Comparison of ENCODE assay signal across 9 cellular contexts in genomic region chr3:165206454-165207266, GRCh38. TPM values are rescaled to one million over a fixed set of nuclear protein-coding genes. Genes with fewer than 3 reads are reported as not detected.
DNase-seq lines count a peak whose midpoint lies in the region; ATAC-seq and TF ChIP-seq lines count a peak whose summit lies in the region.
"Had no signal": no experiment of that assay in that cellular context is flagged by ENCODE, and none has a peak within 500 bp of the region (broad histone marks: within the 10 kb centered on the region; RNA-seq: fewer than 3 reads in every experiment).

No MANE protein-coding gene starts in this region.

- H3K9me3 ChIP-seq in cardiac muscle cell (ENCODE audit: low read depth) = no peaks in the 10 kb centered on the region

- DNase-seq in GDM1 (lab: John Stamatoyannopoulos, UW) (peak; percentile 53), HS-27A (ENCODE audit: low read depth) (peak; percentile 39), NCI-H82 treated with DMSO at 0.1 percent for 48 hours (lab: John Stamatoyannopoulos, UW; ENCODE audit: unreplicated experiment) (peak; percentile 78), cardiac muscle cell (ENCODE audit: low read depth in 1 of 2, low spot score in 1 of 2) (peak; percentile 84 to 86), posterior cingulate gyrus (peak; percentile 65 to 97 (median 82)), DMS79 (lab: John Stamatoyannopoulos, UW) (no peak)

- H3K4me1 Mint-ChIP-seq in activated naive CD8-positive, alpha-beta T cell (ENCODE audit: low read depth) = peaks cover 2% of the 10 kb centered on the region

- H3K4me3 Mint-ChIP-seq in activated naive CD8-positive, alpha-beta T cell = peak overlapping the region; percentile 54

- H3K27me3 Mint-ChIP-seq in activated naive CD8-positive, alpha-beta T cell = peaks cover 11% of the 10 kb centered on the region

- no peak overlapping the region for H3K27ac Mint-ChIP-seq in activated naive CD8-positive, alpha-beta T cell

- H3K36me3 Mint-ChIP-seq in activated naive CD8-positive, alpha-beta T cell = no peaks in the 10 kb centered on the region

- peaks cover 11% of the 10 kb centered on the region for H3K27me3 ChIP-seq in cardiac muscle cell

- no peak overlapping the region for H3K27ac ChIP-seq in cardiac muscle cell

- no peaks in the 10 kb centered on the region for H3K4me1 ChIP-seq in cardiac muscle cell (ENCODE audit: low read depth)

- no peak overlapping the region for H3K4me3 ChIP-seq in cardiac muscle cell

- H3K9me3 Mint-ChIP-seq in activated naive CD8-positive, alpha-beta T cell (ENCODE audit: low read depth) = no peaks in the 10 kb centered on the region

- peak; percentile 97 for ATAC-seq in GM21526 (IDR thresholded peaks at IDR 0.05; ENCODE audit: low FRiP score, unreplicated experiment)

- intact Hi-C loops in posterior cingulate gyrus (cut with DNase I) = loop anchor here (5.0 to 10.0 kb wide), 2 partner anchors 1826 to 1948 kb away; no protein-coding TSS in a partner anchor

- TF ChIP-seq CTCF in cardiac muscle cell (IDR thresholded peaks at IDR 0.05; ENCODE audit: low read depth, low read length) = peak; percentile 99

- no peaks in the 10 kb centered on the region for H3K36me3 ChIP-seq in cardiac muscle cell

RNA-seq across cellular contexts. Expression of gene SLITRK3, which starts 10.5 kb away (rescaled TPM):
- total RNA-seq in cardiac muscle cell = 0.18 TPM in 2 replicates
- polyA plus RNA-seq in cardiac muscle cell = 0.24 TPM in 1 of 2 replicates, not detected in the other
- total RNA-seq: mononuclear cell had no signal
